ENCODE assay signal across 19 cellular contexts in the genomic region with DNA sequence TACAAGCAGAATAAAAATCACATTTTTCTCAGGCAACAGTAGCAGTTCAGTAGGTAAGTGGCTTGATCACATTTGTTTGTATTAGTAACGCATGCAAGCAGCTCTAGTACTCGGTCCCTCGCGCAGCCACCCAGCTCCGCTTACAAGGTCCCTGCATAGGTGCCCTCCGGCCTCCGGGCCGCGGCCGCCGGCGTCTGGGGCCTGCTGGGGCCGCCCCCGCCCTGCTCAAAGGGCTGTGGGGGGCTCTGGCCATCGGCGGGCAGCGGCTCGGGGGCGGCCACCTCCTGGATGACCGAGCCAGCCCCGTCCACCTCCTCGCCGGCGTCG. TPM values are rescaled to one million over a fixed set of nuclear protein-coding genes. Genes with fewer than 3 reads are reported as not detected.
A peak's percentile ranks its signal among the peaks of the same experiment; 100 is the strongest.
DNase-seq lines count a peak whose midpoint lies in the region; ATAC-seq and TF ChIP-seq lines count a peak whose summit lies in the region.
"Had no signal": no experiment of that assay in that cellular context is flagged by ENCODE, and none has a peak within 500 bp of the region (broad histone marks: within the 10 kb centered on the region; RNA-seq: fewer than 3 reads in every experiment).

No MANE protein-coding gene starts in this region.

- peaks cover 4% of the 10 kb centered on the region for H3K27me3 Mint-ChIP-seq in nephron progenitor cell (ENCODE audit: low read depth, poor library complexity)
- H3K27me3 Mint-ChIP-seq: activated naive CD8-positive, alpha-beta T cell; central memory CD8-positive, alpha-beta T cell; T-helper 17 cell had no signal

- H3K27me3 ChIP-seq in RWPE2 (ENCODE audit: insufficient read depth, poor library complexity, severe bottlenecking) (no peaks in the 10 kb centered on the region), esophagus muscularis mucosa (no peaks in the 10 kb centered on the region), thyroid gland (no peaks in the 10 kb centered on the region)

- H3K36me3 ChIP-seq in RWPE2 (ENCODE audit: low read depth) (no peaks in the 10 kb centered on the region), esophagus muscularis mucosa (peaks cover 36 to 72% (median 67%) of the 10 kb centered on the region in 4 donors), thyroid gland (peaks cover 0 to 5% of the 10 kb centered on the region in 2 donors)

- peak overlapping the region; percentile 45 for H3K4me3 Mint-ChIP-seq in nephron progenitor cell
- H3K4me3 Mint-ChIP-seq: activated naive CD8-positive, alpha-beta T cell; central memory CD8-positive, alpha-beta T cell; T-helper 17 cell had no signal

- ATAC-seq in RWPE2 (ENCODE audit: low read depth) = no peak
- no peak for ATAC-seq in GM21576 (IDR thresholded peaks at IDR 0.05; ENCODE audit: unreplicated experiment)
- ATAC-seq: T-helper 17 cell had no signal

- 67% methylated on average over 4 of the region's 25 CpGs for WGBS in esophagus muscularis mucosa
- 66 to 73% methylated on average over 22 to 25 of the region's 25 CpGs for WGBS in thyroid gland, 2 donors

- no peaks in the 10 kb centered on the region for H3K9me3 ChIP-seq in RWPE2 (ENCODE audit: severe bottlenecking)
- H3K9me3 ChIP-seq in esophagus muscularis mucosa = no peaks in the 10 kb centered on the region
- no peaks in the 10 kb centered on the region for H3K9me3 ChIP-seq in thyroid gland

- peaks cover 59% of the 10 kb centered on the region for H3K4me1 Mint-ChIP-seq in nephron progenitor cell
- H3K4me1 Mint-ChIP-seq: T-helper 17 cell had no signal

- intact Hi-C loops in esophagus muscularis mucosa (cut with DNase I) = no loop called here
- intact Hi-C loops in thyroid gland (cut with DNase I) = no loop called here

- no peaks in the 10 kb centered on the region for H3K9me3 Mint-ChIP-seq in nephron progenitor cell
- H3K9me3 Mint-ChIP-seq: central memory CD8-positive, alpha-beta T cell had no signal

- no peak overlapping the region for H3K4me3 ChIP-seq in RWPE2 (ENCODE audit: severe bottlenecking)
- peak overlapping the region in 2 of 4 donors; percentile 8 to 47 for H3K4me3 ChIP-seq in esophagus muscularis mucosa
- no peak overlapping the region for H3K4me3 ChIP-seq in thyroid gland (replicated peaks in 1 of 3)
- H3K4me3 ChIP-seq: smooth muscle cell had no signal

- no peak for TF ChIP-seq EP300 in esophagus muscularis mucosa (IDR thresholded peaks at IDR 0.05)

- TF ChIP-seq POLR2A in esophagus muscularis mucosa (IDR thresholded peaks at IDR 0.05; ENCODE audit: low read depth) = no peak
- TF ChIP-seq POLR2A in thyroid gland (IDR thresholded peaks at IDR 0.05) = no peak

- no peak overlapping the region for H3K27ac Mint-ChIP-seq in nephron progenitor cell
- H3K27ac Mint-ChIP-seq: activated naive CD8-positive, alpha-beta T cell; T-helper 17 cell had no signal

- peaks cover 4% of the 10 kb centered on the region for H3K4me1 ChIP-seq in RWPE2 (ENCODE audit: insufficient read depth, poor library complexity, severe bottlenecking)
- peaks cover 20 to 99% (median 68%) of the 10 kb centered on the region in 4 donors for H3K4me1 ChIP-seq in esophagus muscularis mucosa
- H3K4me1 ChIP-seq in thyroid gland = peaks cover 13 to 16% of the 10 kb centered on the region in 2 donors

- H3K27ac ChIP-seq in RWPE2 (ENCODE audit: poor library complexity, severe bottlenecking) (no peak overlapping the region), esophagus muscularis mucosa (replicated peaks in 1 of 4) (peak overlapping the region; percentile 55 to 80 (median 72)), thyroid gland (peak overlapping the region in 2 of 3 donors; percentile 42 to 56)
- H3K27ac ChIP-seq: C4-2B, epithelial cell of prostate had no signal

- no peak for TF ChIP-seq CTCF in RWPE2 (IDR thresholded peaks at IDR 0.05; ENCODE audit: poor library complexity, severe bottlenecking)
- TF ChIP-seq CTCF in esophagus muscularis mucosa (IDR thresholded peaks at IDR 0.05) = no peak
- TF ChIP-seq CTCF in nephron progenitor cell (IDR thresholded peaks at IDR 0.05) = no peak
- no peak for TF ChIP-seq CTCF in thyroid gland (IDR thresholded peaks at IDR 0.05)

- DNase-seq in RWPE2 (ENCODE audit: low spot score) (peak; percentile 48), esophagus muscularis mucosa (ENCODE audit: extremely low spot score) (no peak), nephron progenitor cell (peak; percentile 29), thyroid gland (no peak), MV-4-11 (lab: John Stamatoyannopoulos, UW) (no peak), Kasumi-1 (lab: John Stamatoyannopoulos, UW) (no peak)
- DNase-seq: activated CD4-positive, CD25-positive, alpha-beta regulatory T cell treated with anti-CD3 and anti-CD28 coated beads, Interleukin-2, amount 50 U/mL, for 72 hours; activated CD8-positive, alpha-beta memory T cell treated with anti-CD3 and anti-CD28 coated beads, Interleukin-2, amount 50 U/mL, for 48 hours; DND-41; HCEC 1CT; NCI-H1694 treated with DMSO at 0.1 percent for 48 hours; NCI-H524 had no signal

- H3K36me3 Mint-ChIP-seq in nephron progenitor cell (ENCODE audit: low read depth) = no peaks in the 10 kb centered on the region
- H3K36me3 Mint-ChIP-seq: activated naive CD8-positive, alpha-beta T cell had no signal

RNA-seq across cellular contexts. Expression of a gene that starts 50.2 kb away (rescaled TPM):
- total RNA-seq in esophagus muscularis mucosa (10 to 100 TPM; 61.6 to 77.2 (median 67.3) TPM), thyroid gland (10 to 100 TPM; 37.9 to 56.2 (median 44.2) TPM)

Comparison
In these comparisons a context has a peak if more than half of its experiments do, and no peak if none do; other contexts are left out.
1. DNase-seq: peak in RWPE2 (single experiment) and nephron progenitor cell (single experiment); none in esophagus muscularis mucosa (single experiment), thyroid gland (0 of 2), MV-4-11 (single experiment) and Kasumi-1 (0 of 2).